21 cellular contexts compared by ENCODE assay signal in the genomic region with DNA sequence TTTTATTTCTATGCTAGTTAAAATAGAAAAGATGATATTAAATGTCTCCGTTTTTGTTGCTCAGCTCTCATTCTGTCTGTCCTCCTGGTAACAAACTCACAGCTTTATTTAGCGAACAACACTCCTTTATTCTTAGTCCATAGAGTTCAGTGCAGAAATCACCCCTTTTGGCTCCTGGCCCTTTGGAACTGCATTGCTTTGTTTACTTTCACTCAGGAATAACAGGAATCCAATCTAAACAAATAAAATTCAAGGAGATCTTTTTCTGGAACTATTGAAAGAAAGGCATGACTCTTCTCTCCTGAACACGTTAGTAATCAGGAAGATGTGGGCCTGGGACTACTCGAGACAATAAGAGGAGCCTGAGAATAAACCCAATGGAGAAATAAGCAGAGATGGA.
DNase-seq lines count a peak whose midpoint lies in the region; TF ChIP-seq lines count a peak whose summit lies in the region.
"Had no signal": no experiment of that assay in that cellular context is flagged by ENCODE, and none has a peak within 500 bp of the region (broad histone marks: within the 10 kb centered on the region; RNA-seq: fewer than 3 reads in every experiment).

No MANE protein-coding gene starts in this region.

- peaks cover 0 to 2% (median 0%) of the 10 kb centered on the region in 3 donors for H3K27me3 Mint-ChIP-seq in immature natural killer cell (ENCODE audit: low read depth in 3 of 3)
- H3K27me3 Mint-ChIP-seq: activated CD4-positive, alpha-beta T cell treated with anti-CD3 and anti-CD28 coated beads, Interleukin-2, amount 10 ng/mL, durations not matched to agents 7 days and 5 days; activated T-cell treated with anti-CD3 and anti-CD28 coated beads, Interleukin-2, amount 50 U/mL, for 24 hours; effector memory CD8-positive, alpha-beta T cell; stimulated activated naive B cell treated with anti-CD40 and anti-IgM and Interleukin-4, amounts not matched to agents 10 μg/mL and 1 μg/mL and 100 μg/mL, for 72 hours had no signal

- H3K9me3 ChIP-seq in breast epithelium: peaks cover 0 to 5% of the 10 kb centered on the region in 2 donors
- H3K9me3 ChIP-seq: body of pancreas, thoracic aorta had no signal

- intact Hi-C loops in breast epithelium (cut with DNase I; ENCODE audit: low total_unique reads): no loop called here

- no peak overlapping the region for H3K4me3 ChIP-seq in breast epithelium
- H3K4me3 ChIP-seq: BLaER1 treated with 17β-estradiol and CSF1 and Interleukin-3, amounts not matched to agents 10 nM and 100 nM; body of pancreas; sigmoid colon; thoracic aorta had no signal

- TF ChIP-seq CTCF in breast epithelium (IDR thresholded peaks at IDR 0.05): no peak

- peak; percentile 10 to 73 for DNase-seq in T47D (ENCODE audit: low read depth in 1 of 2, low spot score in 1 of 2)
- DNase-seq in breast epithelium (ENCODE audit: low spot score in 2 of 2): no peak
- DNase-seq in caudate nucleus (lab: John Stamatoyannopoulos, UW): peak in 13 of 61 donors; percentile 1 to 11 (median 4)
- peak; percentile 85 for DNase-seq in medulla oblongata (ENCODE audit: extremely low spot score)
- DNase-seq in superior temporal gyrus (ENCODE audit: extremely low spot score): peak; percentile 88
- DNase-seq in germinal center (ENCODE audit: low spot score): no peak
- DNase-seq in NCI-H524 (lab: John Stamatoyannopoulos, UW): no peak
- DNase-seq in immature natural killer cell: no peak
- DNase-seq: activated CD4-positive, alpha-beta T cell treated with anti-CD3 and anti-CD28 coated beads, Interleukin-2, amount 10 ng/mL, durations not matched to agents 7 days and 5 days; activated T-cell treated with anti-CD3 and anti-CD28 coated beads, Interleukin-2, amount 50 U/mL, for 24 hours; Caco-2; effector memory CD8-positive, alpha-beta T cell; Kasumi-1; NCI-H187 treated with DMSO at 0.1 percent for 48 hours; sigmoid colon; stimulated activated CD4-positive, alpha-beta T cell treated with anti-CD3 and anti-CD28 coated beads, Interleukin-4, amount 100 ng/mL, for 4 hours; stimulated activated naive B cell treated with anti-CD40 and anti-IgM and Interleukin-4, amounts not matched to agents 10 μg/mL and 1 μg/mL and 100 μg/mL, for 72 hours; T-helper 9 cell had no signal

- no peak overlapping the region for H3K27ac Mint-ChIP-seq in immature natural killer cell
- H3K27ac Mint-ChIP-seq: activated CD4-positive, alpha-beta T cell treated with anti-CD3 and anti-CD28 coated beads, Interleukin-2, amount 10 ng/mL, durations not matched to agents 7 days and 5 days; activated T-cell treated with anti-CD3 and anti-CD28 coated beads, Interleukin-2, amount 50 U/mL, for 24 hours; effector memory CD8-positive, alpha-beta T cell; stimulated activated naive B cell treated with anti-CD40 and anti-IgM and Interleukin-4, amounts not matched to agents 10 μg/mL and 1 μg/mL and 100 μg/mL, for 72 hours had no signal

- H3K36me3 ChIP-seq in breast epithelium: no peaks in the 10 kb centered on the region
- H3K36me3 ChIP-seq: BLaER1 treated with 17β-estradiol and CSF1 and Interleukin-3, amounts not matched to agents 10 nM and 100 nM; sigmoid colon; thoracic aorta had no signal

- H3K27ac ChIP-seq in breast epithelium (no peak overlapping the region), caudate nucleus (ENCODE audit: low read depth, low read length) (peak overlapping the region; percentile 60)
- H3K27ac ChIP-seq: BLaER1 treated with 17β-estradiol and CSF1 and Interleukin-3, amounts not matched to agents 10 nM and 100 nM; body of pancreas; sigmoid colon; thoracic aorta had no signal

- no peak for TF ChIP-seq POLR2A in breast epithelium (IDR thresholded peaks at IDR 0.05)

- no peaks in the 10 kb centered on the region for H3K4me1 ChIP-seq in breast epithelium
- H3K4me1 ChIP-seq: BLaER1 treated with 17β-estradiol and CSF1 and Interleukin-3, amounts not matched to agents 10 nM and 100 nM had no signal

- H3K36me3 Mint-ChIP-seq in immature natural killer cell: no peaks in the 10 kb centered on the region
- H3K36me3 Mint-ChIP-seq: stimulated activated naive B cell treated with anti-CD40 and anti-IgM and Interleukin-4, amounts not matched to agents 10 μg/mL and 1 μg/mL and 100 μg/mL, for 72 hours had no signal

- in situ Hi-C loops in T47D (cut with HindIII; ENCODE audit: low pct_unique_long_range_greater_than_20kb, low sequenced_read_pairs): no loop called here

- H3K4me3 Mint-ChIP-seq in immature natural killer cell: no peak overlapping the region
- H3K4me3 Mint-ChIP-seq: activated CD4-positive, alpha-beta T cell treated with anti-CD3 and anti-CD28 coated beads, Interleukin-2, amount 10 ng/mL, durations not matched to agents 7 days and 5 days; activated T-cell treated with anti-CD3 and anti-CD28 coated beads, Interleukin-2, amount 50 U/mL, for 24 hours; effector memory CD8-positive, alpha-beta T cell; stimulated activated naive B cell treated with anti-CD40 and anti-IgM and Interleukin-4, amounts not matched to agents 10 μg/mL and 1 μg/mL and 100 μg/mL, for 72 hours had no signal

- H3K4me1 Mint-ChIP-seq in immature natural killer cell: no peaks in the 10 kb centered on the region
- H3K4me1 Mint-ChIP-seq: activated CD4-positive, alpha-beta T cell treated with anti-CD3 and anti-CD28 coated beads, Interleukin-2, amount 10 ng/mL, durations not matched to agents 7 days and 5 days; stimulated activated naive B cell treated with anti-CD40 and anti-IgM and Interleukin-4, amounts not matched to agents 10 μg/mL and 1 μg/mL and 100 μg/mL, for 72 hours had no signal

- H3K9me3 Mint-ChIP-seq in immature natural killer cell: peaks cover 0 to 10% (median 3%) of the 10 kb centered on the region in 6 donors

- no peaks in the 10 kb centered on the region for H3K27me3 ChIP-seq in breast epithelium
- H3K27me3 ChIP-seq: BLaER1 treated with 17β-estradiol and CSF1 and Interleukin-3, amounts not matched to agents 10 nM and 100 nM; body of pancreas; sigmoid colon had no signal

Comparison
In these comparisons a context has a peak if more than half of its experiments do, and no peak if none do; other contexts are left out.
1. DNase-seq: peak in T47D (2 of 2), medulla oblongata (single experiment) and superior temporal gyrus (single experiment); none in breast epithelium (0 of 2), germinal center (single experiment), NCI-H524 (0 of 2) and immature natural killer cell (0 of 3).